Comparison of ENCODE assay signal across 26 cellular contexts in the genomic region with DNA sequence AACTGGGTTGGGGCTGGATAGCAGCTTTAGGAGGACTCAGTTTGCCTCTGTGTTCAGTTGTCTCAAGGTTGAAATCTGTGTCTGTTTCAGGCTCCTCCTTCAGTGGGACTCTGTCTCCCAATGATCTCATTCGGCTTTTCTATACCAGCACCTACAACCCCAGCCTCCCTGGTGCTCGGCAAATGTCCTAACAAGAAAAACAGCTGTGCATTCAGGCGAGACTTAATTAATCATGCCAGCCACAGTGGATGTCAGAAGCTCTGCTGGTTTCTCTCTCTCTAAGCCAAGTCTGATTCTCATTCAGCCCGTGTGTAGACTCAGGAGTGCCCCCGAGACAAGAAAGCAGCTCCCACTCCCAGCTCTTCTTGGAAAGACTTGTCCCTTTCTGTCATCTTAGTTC. TPM values are rescaled to one million over a fixed set of nuclear protein-coding genes. Genes with fewer than 3 reads are reported as not detected.
"Had no signal": no experiment of that assay in that cellular context is flagged by ENCODE, and none has a peak within 500 bp of the region (broad histone marks: within the 10 kb centered on the region; RNA-seq: fewer than 3 reads in every experiment).

No MANE protein-coding gene starts in this region.

- DNase-seq: effector CD4-positive, alpha-beta T cell; endodermal cell; erythroblast; foreskin melanocyte; heart left ventricle; hippocampal formation; left cardiac atrium; left ventricle myocardium superior; mesenchymal stem cell; midbrain; naive B cell; occipital lobe; psoas muscle; stimulated activated CD4-positive, alpha-beta T cell treated with anti-CD3 and anti-CD28 coated beads, Interleukin-4, amount 100 ng/mL, for 1 hour; stimulated activated CD8-positive, alpha-beta memory T cell treated with anti-CD3 and anti-CD28 coated beads, Interleukin-4, amount 100 ng/mL, for 48 hours; stimulated activated naive CD8-positive, alpha-beta T cell treated with anti-CD3 and anti-CD28 coated beads, Interleukin-15, Interleukin-2, amounts not matched to agents 100 U/mL and 50 U/mL, for 24 hours; thyroid gland; upper lobe of left lung; uterus had no signal

- H3K36me3 Mint-ChIP-seq: stimulated activated effector memory CD8-positive, alpha-beta T cell treated with anti-CD3 and anti-CD28 coated beads, Interleukin-12 subunit alpha, Interleukin-12 subunit beta, amount 100 ng/mL, for 72 hours had no signal

- H3K4me3 Mint-ChIP-seq: endodermal cell; naive B cell; nephron; stimulated activated effector memory CD8-positive, alpha-beta T cell treated with anti-CD3 and anti-CD28 coated beads, Interleukin-12 subunit alpha, Interleukin-12 subunit beta, amount 100 ng/mL, for 72 hours had no signal

- H3K27ac Mint-ChIP-seq: endodermal cell, nephron had no signal

- ATAC-seq: heart left ventricle; left cardiac atrium; left ventricle myocardium superior; psoas muscle; stimulated activated effector memory CD8-positive, alpha-beta T cell treated with anti-CD3 and anti-CD28 coated beads, Interleukin-12 subunit alpha, Interleukin-12 subunit beta, amount 100 ng/mL, for 72 hours; stimulated activated naive CD8-positive, alpha-beta T cell treated with anti-CD3 and anti-CD28 coated beads, Interleukin-15, Interleukin-2, amounts not matched to agents 100 U/mL and 50 U/mL, for 24 hours had no signal

- H3K4me1 Mint-ChIP-seq: naive B cell, nephron had no signal

RNA-seq across cellular contexts. Expression of a gene that starts 46.8 kb away (rescaled TPM):
- total RNA-seq: chondrocyte, dermis microvascular lymphatic vessel endothelial cell, endodermal cell, endothelial cell of umbilical vein, heart left ventricle, left cardiac atrium, left ventricle myocardium superior, lung, occipital lobe, psoas muscle, suprapubic skin, thyroid gland, upper lobe of left lung, uterus had no signal
- polyA plus RNA-seq: endothelial cell of umbilical vein, heart left ventricle, lung, psoas muscle had no signal

RNA-seq across cellular contexts. Expression of a gene that starts 50.1 kb away (rescaled TPM):
- total RNA-seq: chondrocyte, dermis microvascular lymphatic vessel endothelial cell, endodermal cell, endothelial cell of umbilical vein, heart left ventricle, left cardiac atrium, left ventricle myocardium superior, psoas muscle, suprapubic skin, thyroid gland, uterus had no signal
- polyA plus RNA-seq: endothelial cell of umbilical vein, heart left ventricle, psoas muscle had no signal
